In genomic region chr20:25623736-25624499, GRCh38 we compare ENCODE assay signal across 8 cellular contexts. TPM values are rescaled to one million over a fixed set of nuclear protein-coding genes. Genes with fewer than 3 reads are reported as not detected.
DNase-seq lines count a peak whose midpoint lies in the region; ATAC-seq and TF ChIP-seq lines count a peak whose summit lies in the region.

A gene with protein sequence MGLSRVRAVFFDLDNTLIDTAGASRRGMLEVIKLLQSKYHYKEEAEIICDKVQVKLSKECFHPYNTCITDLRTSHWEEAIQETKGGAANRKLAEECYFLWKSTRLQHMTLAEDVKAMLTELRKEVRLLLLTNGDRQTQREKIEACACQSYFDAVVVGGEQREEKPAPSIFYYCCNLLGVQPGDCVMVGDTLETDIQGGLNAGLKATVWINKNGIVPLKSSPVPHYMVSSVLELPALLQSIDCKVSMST (minus strand): TSS chr20:25624014. CDS start chr20:25623948, 66 bp downstream.

- peak within 1 kb of the TSS; percentile 65 for H3K4me3 ChIP-seq in right cardiac atrium (ENCODE audit: low read length)
- H3K4me3 ChIP-seq in uterus: peak within 1 kb of the TSS; percentile 73 to 90

- peaks cover 2% of the 10 kb centered on the region for H3K4me1 ChIP-seq in right cardiac atrium (ENCODE audit: control insufficient read depth, insufficient read depth, low read length)
- H3K4me1 ChIP-seq in uterus: no peaks in the 10 kb centered on the region

- TF ChIP-seq POLR2A in uterus (IDR thresholded peaks at IDR 0.05): peak; percentile 62 to 70

- H3K27me3 ChIP-seq in right cardiac atrium (ENCODE audit: control insufficient read depth, insufficient read depth): no peaks in the 10 kb centered on the region
- no peaks in the 10 kb centered on the region for H3K27me3 ChIP-seq in uterus

- peak within 1 kb of the TSS; percentile 96 for H3K27ac Mint-ChIP-seq in T-helper 17 cell

- ATAC-seq in GM18499 (IDR thresholded peaks at IDR 0.05; ENCODE audit: insufficient read depth, unreplicated experiment): peak; percentile 59
- peak; percentile 80 for ATAC-seq in HG02938 (IDR thresholded peaks at IDR 0.05; ENCODE audit: unreplicated experiment)
- peak; percentile 86 for ATAC-seq in T-helper 17 cell
- peak; percentile 98 for ATAC-seq in right cardiac atrium

- peak within 1 kb of the TSS; percentile 92 for H3K4me3 Mint-ChIP-seq in T-helper 17 cell

- no peaks in the 10 kb centered on the region for H3K36me3 Mint-ChIP-seq in T-helper 17 cell (ENCODE audit: low read depth)

- H3K27ac ChIP-seq in angular gyrus (ENCODE audit: low read depth, low read length) (peak within 1 kb of the TSS; percentile 82), right cardiac atrium (ENCODE audit: low read length) (peak within 1 kb of the TSS; percentile 87), uterus (peak within 1 kb of the TSS; percentile 82 to 90)

- intact Hi-C loops in right cardiac atrium (cut with DNase I): loop anchor here in 1 of 4 donors (10.0 kb wide), 1 partner anchor 61 kb away; no protein-coding TSS in a partner anchor
- intact Hi-C loops in uterus (cut with DNase I; ENCODE audit: low total_unique reads): no loop called here

- under 1% methylated on average over 81 of the region's 81 CpGs for WGBS in right cardiac atrium

- H3K36me3 ChIP-seq in uterus: no peaks in the 10 kb centered on the region

- DNase-seq in NCI-H1694 treated with DMSO at 0.1 percent for 48 hours (lab: John Stamatoyannopoulos, UW) (peak; percentile 91), T-helper 17 cell (peak; percentile 69 to 76 (median 73)), right cardiac atrium (peak; percentile 97 to 99 (median 98)), pulmonary artery endothelial cell (ENCODE audit: low read depth, low spot score) (peak; percentile 92), uterus (peak; percentile 97)

- no peaks in the 10 kb centered on the region for H3K27me3 Mint-ChIP-seq in T-helper 17 cell

- H3K9me3 ChIP-seq in T-helper 17 cell (ENCODE audit: control insufficient read depth, low read length, poor library complexity, severe bottlenecking) (no peaks in the 10 kb centered on the region), right cardiac atrium (ENCODE audit: control insufficient read depth, low read length) (no peaks in the 10 kb centered on the region), uterus (no peaks in the 10 kb centered on the region)

- peaks cover 30% of the 10 kb centered on the region for H3K4me1 Mint-ChIP-seq in T-helper 17 cell

- peak in 1 of 4 experiments; percentile 15 for TF ChIP-seq CTCF in uterus (IDR thresholded peaks at IDR 0.05)

RNA-seq across cellular contexts. Expression of the gene that starts here (rescaled TPM):
- 1 to 10 TPM; 1.2 to 1.8 TPM for total RNA-seq in T-helper 17 cell
- 1 to 10 TPM; 3.5 to 5.1 (median 4.2) TPM for total RNA-seq in right cardiac atrium
- polyA plus RNA-seq in right cardiac atrium: 1.8 TPM
- total RNA-seq in pulmonary artery endothelial cell: 10.0 and 10.2 TPM in 2 replicates
- 10 to 100 TPM in 1 of 4 donors, 1 to 10 TPM in 2, under 1 TPM in 1; 0.88 to 10.9 (median 4.0) TPM for total RNA-seq in uterus

Comparison
In these comparisons a context has a peak if more than half of its experiments do, and no peak if none do; other contexts are left out.
1. Peak in every context shown above with its lines: DNase-seq, ATAC-seq, H3K4me3 ChIP-seq and H3K27ac ChIP-seq.